In genomic region chr3:17514597-17514996, GRCh38 we compare ENCODE assay signal across 1 cellular context.
TF ChIP-seq lines count a peak whose summit lies in the region.

No MANE protein-coding gene starts in this region.

TF ChIP-seq in GM23338, 12 proteins besides CTCF, POLR2A, EP300 and RAD21 (continued from another document):
- no peak for TF ChIP-seq ZNF462 (CRISPR knock-in tag; IDR thresholded peaks at IDR 0.05)
- no peak for TF ChIP-seq REST (IDR thresholded peaks at IDR 0.05; ENCODE audit: unreplicated experiment)
- no peak for TF ChIP-seq JUNB (IDR thresholded peaks at IDR 0.05; ENCODE audit: unreplicated experiment)
- TF ChIP-seq ETS1 (IDR thresholded peaks at IDR 0.05): no peak
- no peak for TF ChIP-seq ZNF114 (CRISPR knock-in tag; IDR thresholded peaks at IDR 0.05)
- no peak for TF ChIP-seq EZH2phosphoT487 (IDR thresholded peaks at IDR 0.05; ENCODE audit: unreplicated experiment)
- no peak for TF ChIP-seq CREB1 (CRISPR knock-in tag; IDR thresholded peaks at IDR 0.05; ENCODE audit: low read depth)
